Comparison of ENCODE assay signal across 9 cellular contexts in genomic region chr15:82647045-82647834, GRCh38. TPM values are rescaled to one million over a fixed set of nuclear protein-coding genes. Genes with fewer than 3 reads are reported as not detected.
DNase-seq lines count a peak whose midpoint lies in the region; ATAC-seq, FAIRE-seq and TF ChIP-seq lines count a peak whose summit lies in the region.
"Had no signal": no experiment of that assay in that cellular context is flagged by ENCODE, and none has a peak within 500 bp of the region (broad histone marks: within the 10 kb centered on the region; RNA-seq: fewer than 3 reads in every experiment).

Gene CPEB1 (minus strand): TSS chr15:82647363. CDS start chr15:82628459, 18,904 bp downstream.

- no peak within 1 kb of the TSS for H3K27ac Mint-ChIP-seq in activated CD8-positive, alpha-beta T cell treated with anti-CD3 and anti-CD28 coated beads for 36 hours
- no peak within 1 kb of the TSS for H3K27ac Mint-ChIP-seq in stimulated activated naive CD8-positive, alpha-beta T cell treated with anti-CD3 and anti-CD28 coated beads, Interleukin-15, Interleukin-2, amounts not matched to agents 100 ng/mL and 50 ng/mL, for 24 hours

- peak within 1 kb of the TSS; percentile 27 for H3K4me3 ChIP-seq in mononuclear cell (ENCODE audit: low read length)

- H3K27me3 ChIP-seq in mononuclear cell (ENCODE audit: insufficient read depth, low read length): peaks cover 66% of the 10 kb centered on the region

- peak within 1 kb of the TSS; percentile 46 for H3K4me3 Mint-ChIP-seq in activated CD8-positive, alpha-beta T cell treated with anti-CD3 and anti-CD28 coated beads for 36 hours
- H3K4me3 Mint-ChIP-seq in stimulated activated naive CD8-positive, alpha-beta T cell treated with anti-CD3 and anti-CD28 coated beads, Interleukin-15, Interleukin-2, amounts not matched to agents 100 ng/mL and 50 ng/mL, for 24 hours: peak within 1 kb of the TSS; percentile 54

- ATAC-seq in activated CD8-positive, alpha-beta T cell treated with anti-CD3 and anti-CD28 coated beads for 36 hours: peak; percentile 57
- no peak for ATAC-seq in HG03159 (IDR thresholded peaks at IDR 0.05; ENCODE audit: unreplicated experiment)
- ATAC-seq in HG03196 (IDR thresholded peaks at IDR 0.05; ENCODE audit: unreplicated experiment): no peak

- H3K4me1 ChIP-seq in mononuclear cell (ENCODE audit: insufficient read depth, low read length): peaks cover 12% of the 10 kb centered on the region

- H3K9me3 Mint-ChIP-seq in activated CD8-positive, alpha-beta T cell treated with anti-CD3 and anti-CD28 coated beads for 36 hours: no peaks in the 10 kb centered on the region
- no peaks in the 10 kb centered on the region for H3K9me3 Mint-ChIP-seq in stimulated activated naive CD8-positive, alpha-beta T cell treated with anti-CD3 and anti-CD28 coated beads, Interleukin-15, Interleukin-2, amounts not matched to agents 100 ng/mL and 50 ng/mL, for 24 hours

- TF ChIP-seq CTCF in D721Med (IDR thresholded peaks at IDR 0.05; ENCODE audit: insufficient read depth, missing control alignments): peak; percentile 34
- no peak for TF ChIP-seq CTCF in activated CD8-positive, alpha-beta T cell treated with anti-CD3 and anti-CD28 coated beads for 36 hours (IDR thresholded peaks at IDR 0.05)

- peaks cover 4% of the 10 kb centered on the region for H3K4me1 Mint-ChIP-seq in activated CD8-positive, alpha-beta T cell treated with anti-CD3 and anti-CD28 coated beads for 36 hours (ENCODE audit: low read depth)
- H3K4me1 Mint-ChIP-seq in stimulated activated naive CD8-positive, alpha-beta T cell treated with anti-CD3 and anti-CD28 coated beads, Interleukin-15, Interleukin-2, amounts not matched to agents 100 ng/mL and 50 ng/mL, for 24 hours (ENCODE audit: low read depth): peaks cover 8% of the 10 kb centered on the region

- POLR2A ChIA-PET in activated CD8-positive, alpha-beta T cell treated with anti-CD3 and anti-CD28 coated beads for 36 hours (lab: Charles Lee): interaction anchor here (1.3 to 1.4 kb wide), 3 partner anchors 103 to 339 kb away, joined by 3 to 6 read pairs (median 4); partner anchors contain the start of genes RAMAC and RPS17

- DNase-seq in D721Med (ENCODE audit: insufficient read length, low spot score) (peak; percentile 89), HTR-8/SVneo (ENCODE audit: insufficient read length, low spot score) (peak; percentile 61), epidermal melanocyte (ENCODE audit: insufficient read length, low spot score) (peak; percentile 53)
- DNase-seq in activated CD8-positive, alpha-beta T cell treated with anti-CD3 and anti-CD28 coated beads for 36 hours: peak; percentile 55

- intact Hi-C loops in activated CD8-positive, alpha-beta T cell treated with anti-CD3 and anti-CD28 coated beads for 36 hours (cut with micrococcal nuclease): no loop called here

- CTCF ChIA-PET in activated CD8-positive, alpha-beta T cell treated with anti-CD3 and anti-CD28 coated beads for 36 hours (lab: Charles Lee): interaction anchor here (0.8 to 1.0 kb wide), 2 partner anchors 22 to 35 kb away, joined by 3 read pairs; no protein-coding TSS in a partner anchor

- no peaks in the 10 kb centered on the region for H3K9me3 ChIP-seq in mononuclear cell (ENCODE audit: low read depth, low read length)

- no peak for FAIRE-seq in D721Med (lab: Jason Lieb, UNC)
- FAIRE-seq in HTR-8/SVneo (lab: Jason Lieb, UNC): peak; percentile 65

- peaks cover 20% of the 10 kb centered on the region for H3K27me3 Mint-ChIP-seq in activated CD8-positive, alpha-beta T cell treated with anti-CD3 and anti-CD28 coated beads for 36 hours
- H3K27me3 Mint-ChIP-seq in stimulated activated naive CD8-positive, alpha-beta T cell treated with anti-CD3 and anti-CD28 coated beads, Interleukin-15, Interleukin-2, amounts not matched to agents 100 ng/mL and 50 ng/mL, for 24 hours: peaks cover 36% of the 10 kb centered on the region

- H3K36me3 Mint-ChIP-seq in activated CD8-positive, alpha-beta T cell treated with anti-CD3 and anti-CD28 coated beads for 36 hours (ENCODE audit: low read depth): no peaks in the 10 kb centered on the region
- no peaks in the 10 kb centered on the region for H3K36me3 Mint-ChIP-seq in stimulated activated naive CD8-positive, alpha-beta T cell treated with anti-CD3 and anti-CD28 coated beads, Interleukin-15, Interleukin-2, amounts not matched to agents 100 ng/mL and 50 ng/mL, for 24 hours (ENCODE audit: low read depth)

RNA-seq across cellular contexts. Expression of gene CPEB1, which starts in this region (rescaled TPM):
- total RNA-seq in activated CD8-positive, alpha-beta T cell treated with anti-CD3 and anti-CD28 coated beads for 36 hours: 1 to 10 TPM; 1.2 to 1.6 TPM
- not detected for total RNA-seq in mononuclear cell
- total RNA-seq: T-helper 1 cell treated with Interleukin-12 subunit alpha and Interleukin-12 subunit beta and Interleukin-4 antibody, amounts not matched to agents 30 ng/mL and 1 ng/mL, for 36 hours had no signal
